In genomic region chr4:123479944-123480343, GRCh38 we compare ENCODE assay signal across 1 cellular context.
A peak's percentile ranks its signal among the peaks of the same experiment; 100 is the strongest.
TF ChIP-seq lines count a peak whose summit lies in the region.

No MANE protein-coding gene starts in this region.

TF ChIP-seq in HepG2, 621 proteins besides CTCF, POLR2A, EP300 and RAD21 (continued from another document and continues in another):
- TF ChIP-seq HNF1A (IDR thresholded peaks at IDR 0.05; ENCODE audit: low read depth) = peak; percentile 59; the same call in 1 of the 2 replicates
- peak; percentile 65; the same call in 1 of the 2 replicates for TF ChIP-seq HNF1A (CRISPR knock-in tag; IDR thresholded peaks at IDR 0.05; ENCODE audit: borderline replicate concordance)
- TF ChIP-seq SALL2 (CRISPR knock-in tag; IDR thresholded peaks at IDR 0.05) = no peak
- TF ChIP-seq ZNF484 (CRISPR knock-in tag; IDR thresholded peaks at IDR 0.05; ENCODE audit: borderline replicate concordance, low read depth) = no peak
- no peak for TF ChIP-seq IKZF1 (IDR thresholded peaks at IDR 0.05)
- TF ChIP-seq KMT2B (CRISPR knock-in tag; IDR thresholded peaks at IDR 0.05) = peak; percentile 48; the same call in 1 of the 2 replicates
- TF ChIP-seq NPAS2 (CRISPR knock-in tag; IDR thresholded peaks at IDR 0.05; ENCODE audit: borderline replicate concordance) = no peak
- peak; percentile 86 for TF ChIP-seq ERF (CRISPR knock-in tag; IDR thresholded peaks at IDR 0.05)
- TF ChIP-seq ZSCAN29 (CRISPR knock-in tag; conservative IDR thresholded peaks at IDR 0.05) = no peak
- TF ChIP-seq ATM (IDR thresholded peaks at IDR 0.05; ENCODE audit: borderline replicate concordance) = no peak
- TF ChIP-seq IRF2 (CRISPR knock-in tag; IDR thresholded peaks at IDR 0.05) = peak; percentile 88
- TF ChIP-seq ZNF121 (CRISPR knock-in tag; IDR thresholded peaks at IDR 0.05) = peak; percentile 98
- no peak for TF ChIP-seq HOXA9 (CRISPR knock-in tag; IDR thresholded peaks at IDR 0.05; ENCODE audit: borderline replicate concordance)
- TF ChIP-seq NR3C1 (CRISPR knock-in tag; IDR thresholded peaks at IDR 0.05) = no peak
- TF ChIP-seq GFI1 (CRISPR knock-in tag; IDR thresholded peaks at IDR 0.05; ENCODE audit: borderline replicate concordance) = peak; percentile 78
- TF ChIP-seq ZNF513 (CRISPR knock-in tag; conservative IDR thresholded peaks at IDR 0.05) = no peak
- peak; percentile 82 for TF ChIP-seq KDM6A (CRISPR knock-in tag; IDR thresholded peaks at IDR 0.05; ENCODE audit: low read depth)
- no peak for TF ChIP-seq TFDP2 (CRISPR knock-in tag; IDR thresholded peaks at IDR 0.05)
- TF ChIP-seq FOXA3 (CRISPR knock-in tag; IDR thresholded peaks at IDR 0.05) = peak; percentile 99
- 0 out of 2 replicates have a peak, but pooled peaks have one; percentile 55 for TF ChIP-seq KAT8 (CRISPR knock-in tag; IDR thresholded peaks at IDR 0.05)
- 0 out of 2 replicates have a peak, but pooled peaks have one; percentile 46 for TF ChIP-seq NR2C2 (CRISPR knock-in tag; IDR thresholded peaks at IDR 0.05; ENCODE audit: borderline replicate concordance)
- no peak for TF ChIP-seq ZC3H4 (CRISPR knock-in tag; IDR thresholded peaks at IDR 0.05; ENCODE audit: borderline replicate concordance)
- peak; percentile 84; the same call in 1 of the 2 replicates for TF ChIP-seq SALL1 (CRISPR knock-in tag; IDR thresholded peaks at IDR 0.05)
- peak; percentile 70; the same call in 1 of the 2 replicates for TF ChIP-seq ZNF281 (CRISPR knock-in tag; IDR thresholded peaks at IDR 0.05; ENCODE audit: borderline replicate concordance)
- TF ChIP-seq HBP1 (CRISPR knock-in tag; IDR thresholded peaks at IDR 0.05; ENCODE audit: low read depth) = peak; percentile 90; the same call in 1 of the 2 replicates
- TF ChIP-seq ATF2 (CRISPR knock-in tag; IDR thresholded peaks at IDR 0.05) = peak; percentile 49; the same call in 1 of the 2 replicates
- peak; percentile 45; the same call in 1 of the 2 replicates for TF ChIP-seq SPEN (CRISPR knock-in tag; IDR thresholded peaks at IDR 0.05; ENCODE audit: low read depth)
- peak; percentile 58; the same call in 1 of the 2 replicates for TF ChIP-seq CREM (IDR thresholded peaks at IDR 0.05)
- TF ChIP-seq CREM (CRISPR knock-in tag; IDR thresholded peaks at IDR 0.05) = no peak
- no peak for TF ChIP-seq ZBTB49 (CRISPR knock-in tag; IDR thresholded peaks at IDR 0.05; ENCODE audit: borderline replicate concordance)
- peak; percentile 27; the same call in 1 of the 2 replicates for TF ChIP-seq GABPB1 (CRISPR knock-in tag; IDR thresholded peaks at IDR 0.05)
- TF ChIP-seq FOXP1 (IDR thresholded peaks at IDR 0.05) = peak; percentile 48; the same call in 1 of the 2 replicates
- peak; percentile 97 for TF ChIP-seq FOXP1 (CRISPR knock-in tag; IDR thresholded peaks at IDR 0.05)
- TF ChIP-seq CEBPB (IDR thresholded peaks at IDR 0.05; ENCODE audit: borderline replicate concordance, low read depth, low read length) = peak; percentile 98
- 0 out of 2 replicates have a peak, but pooled peaks have one; percentile 3 for TF ChIP-seq ZNF343 (CRISPR knock-in tag; IDR thresholded peaks at IDR 0.05)
- peak; percentile 96 for TF ChIP-seq GATAD2A (CRISPR knock-in tag; IDR thresholded peaks at IDR 0.05)
- peak; percentile 88 for TF ChIP-seq HDAC2 (CRISPR knock-in tag; IDR thresholded peaks at IDR 0.05)
- peak; percentile 83 for TF ChIP-seq POGZ (CRISPR knock-in tag; IDR thresholded peaks at IDR 0.05)
- peak; percentile 80 for TF ChIP-seq ZNF609 (CRISPR knock-in tag; IDR thresholded peaks at IDR 0.05; ENCODE audit: borderline replicate concordance)
